9 cellular contexts compared by ENCODE assay signal in genomic region chr15:99408236-99409096, GRCh38.
DNase-seq lines count a peak whose midpoint lies in the region; ATAC-seq and TF ChIP-seq lines count a peak whose summit lies in the region.
"Had no signal": no experiment of that assay in that cellular context is flagged by ENCODE, and none has a peak within 500 bp of the region (broad histone marks: within the 10 kb centered on the region; RNA-seq: fewer than 3 reads in every experiment).

No MANE protein-coding gene starts in this region.

- H3K27me3 ChIP-seq in dorsolateral prefrontal cortex, result no peaks in the 10 kb centered on the region
- no peaks in the 10 kb centered on the region for H3K27me3 ChIP-seq in neural progenitor cell

- TF ChIP-seq CTCF in dorsolateral prefrontal cortex (IDR thresholded peaks at IDR 0.05 in 54 of 56, conservative IDR thresholded peaks at IDR 0.05 in 2 of 56; ENCODE audit: low read depth in 1 of 56, partially characterized antibody in 56 of 56), result no peak
- no peak for TF ChIP-seq CTCF in neural progenitor cell (IDR thresholded peaks at IDR 0.05)

- intact Hi-C loops in Right ventricle myocardium inferior (cut with DNase I), result loop anchor here (2.0 to 5.0 kb wide), 4 partner anchors 99 to 296 kb away; partner anchors contain the start of gene MEF2A
- intact Hi-C loops in cardiac septum (cut with DNase I), result loop anchor here (5.0 to 10.0 kb wide), 2 partner anchors 156 to 299 kb away; partner anchors contain the start of gene MEF2A
- intact Hi-C loops in dorsolateral prefrontal cortex (cut with DNase I), result loop anchor here (10.0 kb wide), 4 partner anchors 124 to 306 kb away; partner anchors contain the start of gene MEF2A (in 1 of the 2)

- H3F3A ChIP-seq in neural progenitor cell (ENCODE audit: low read depth), result no peaks in the 10 kb centered on the region

- ATAC-seq in Right ventricle myocardium inferior (peak; percentile 44), HG02759 (IDR thresholded peaks at IDR 0.05; ENCODE audit: unreplicated experiment) (no peak), GM21390 (IDR thresholded peaks at IDR 0.05; ENCODE audit: unreplicated experiment) (no peak)

- H3K27ac ChIP-seq in dorsolateral prefrontal cortex (peak overlapping the region in 56 of 59 donors; percentile 4 to 88 (median 68)), neural progenitor cell (no peak overlapping the region)

- H3K9me3 ChIP-seq in neural progenitor cell (ENCODE audit: low read depth), result no peaks in the 10 kb centered on the region

- H3K4me3 ChIP-seq in dorsolateral prefrontal cortex (peak overlapping the region in 1 of 59 donors; percentile 21), neural progenitor cell (no peak overlapping the region)

- no peaks in the 10 kb centered on the region for H3K36me3 Mint-ChIP-seq in neural progenitor cell
- no peaks in the 10 kb centered on the region for H3K36me3 Mint-ChIP-seq in activated T-cell treated with anti-CD3 and anti-CD28 coated beads, Interleukin-2, amount 50 U/mL, for 24 hours (ENCODE audit: low read depth)

- H3K27ac Mint-ChIP-seq in neural progenitor cell, result peak overlapping the region; percentile 50
- no peak overlapping the region for H3K27ac Mint-ChIP-seq in activated T-cell treated with anti-CD3 and anti-CD28 coated beads, Interleukin-2, amount 50 U/mL, for 24 hours

- H3K4me1 Mint-ChIP-seq in neural progenitor cell, result peaks cover 9% of the 10 kb centered on the region
- H3K4me1 Mint-ChIP-seq in activated T-cell treated with anti-CD3 and anti-CD28 coated beads, Interleukin-2, amount 50 U/mL, for 24 hours (ENCODE audit: low read depth), result peaks cover 24% of the 10 kb centered on the region

- no peaks in the 10 kb centered on the region for H3K4me1 ChIP-seq in neural progenitor cell

- no peak overlapping the region for H3K4me2 ChIP-seq in neural progenitor cell

- no peak overlapping the region for H3K4me3 Mint-ChIP-seq in neural progenitor cell
- H3K4me3 Mint-ChIP-seq in activated T-cell treated with anti-CD3 and anti-CD28 coated beads, Interleukin-2, amount 50 U/mL, for 24 hours, result no peak overlapping the region

- peaks cover 2% of the 10 kb centered on the region for H3K27me3 Mint-ChIP-seq in neural progenitor cell (ENCODE audit: insufficient read depth, low read depth)
- no peaks in the 10 kb centered on the region for H3K27me3 Mint-ChIP-seq in activated T-cell treated with anti-CD3 and anti-CD28 coated beads, Interleukin-2, amount 50 U/mL, for 24 hours

- H2AFZ ChIP-seq in neural progenitor cell (replicated peaks), result no peak overlapping the region

- H3K9ac ChIP-seq in neural progenitor cell, result no peak overlapping the region

- no peaks in the 10 kb centered on the region for H3K36me3 ChIP-seq in neural progenitor cell

- DNase-seq in Right ventricle myocardium inferior (ENCODE audit: missing footprints), result no peak
- DNase-seq in cardiac septum (ENCODE audit: low spot score), result no peak
- DNase-seq in dorsolateral prefrontal cortex, result no peak
- DNase-seq in neural progenitor cell (ENCODE audit: low spot score), result no peak
- no peak for DNase-seq in DMS153 (lab: John Stamatoyannopoulos, UW)
- no peak for DNase-seq in activated T-cell treated with anti-CD3 and anti-CD28 coated beads, Interleukin-2, amount 50 U/mL, for 24 hours
- DNase-seq: activated T-cell treated with anti-CD3 and anti-CD28 coated beads, Interleukin-2, amount 50 U/mL, for 48 hours had no signal

- H3K9me3 Mint-ChIP-seq in neural progenitor cell, result peaks cover 1% of the 10 kb centered on the region
- no peaks in the 10 kb centered on the region for H3K9me3 Mint-ChIP-seq in activated T-cell treated with anti-CD3 and anti-CD28 coated beads, Interleukin-2, amount 50 U/mL, for 24 hours

- no peaks in the 10 kb centered on the region for H4K20me1 ChIP-seq in neural progenitor cell (ENCODE audit: low read depth)

- H3K79me2 ChIP-seq in neural progenitor cell (ENCODE audit: low read depth), result no peaks in the 10 kb centered on the region
